In the genomic region with DNA sequence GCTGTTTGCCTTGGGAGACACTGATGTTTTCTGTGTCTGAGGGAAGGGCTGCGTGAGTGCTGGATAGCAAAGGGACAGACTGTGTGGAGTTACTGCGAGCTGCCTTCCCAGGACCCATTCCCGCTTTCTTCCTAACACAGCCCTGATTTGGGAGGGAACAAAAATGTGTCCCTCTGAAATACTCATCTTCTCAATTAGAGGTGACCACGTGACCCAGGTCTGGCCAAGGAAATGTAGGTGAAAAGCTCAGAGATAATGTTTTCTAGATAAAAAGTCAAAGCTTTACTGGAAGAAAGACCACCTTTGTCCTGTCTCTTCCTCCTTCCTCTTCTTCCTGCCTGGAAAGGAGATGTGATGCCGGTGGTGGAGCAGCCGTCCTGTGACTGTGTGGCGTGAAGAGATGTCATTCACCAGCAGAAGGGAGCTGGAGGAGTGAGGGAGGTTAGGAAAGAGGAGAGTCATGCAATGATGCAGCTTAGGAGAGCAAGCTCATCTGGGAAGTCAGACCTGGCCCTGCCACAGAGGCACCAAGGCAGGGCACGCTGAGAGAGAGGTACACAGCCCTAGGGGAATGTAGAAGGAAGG, we compare ENCODE assay signal across 22 cellular contexts.
"Had no signal": no experiment of that assay in that cellular context is flagged by ENCODE, and none has a peak within 500 bp of the region (broad histone marks: within the 10 kb centered on the region; RNA-seq: fewer than 3 reads in every experiment).

No MANE protein-coding gene starts in this region.

- H3K36me3 Mint-ChIP-seq: brain, T-cell had no signal

- H3K27me3 ChIP-seq: ascending aorta, dorsolateral prefrontal cortex, gastrocnemius medialis, left lung, pancreas, right atrium auricular region, tibial nerve had no signal

- DNase-seq: activated CD4-positive, alpha-beta T cell treated with anti-CD3 and anti-CD28 coated beads for 36 hours; activated CD4-positive, CD25-positive, alpha-beta regulatory T cell; activated CD8-positive, alpha-beta memory T cell treated with anti-CD3 and anti-CD28 coated beads for 24 hours; activated gamma-delta T cell; activated naive CD4-positive, alpha-beta T cell treated with anti-CD3 and anti-CD28 coated beads, Interleukin-2, amount 50 U/mL, for 16 hours; dorsolateral prefrontal cortex; effector memory CD4-positive, alpha-beta T cell; erythroblast; gastrocnemius medialis; glutamatergic neuron; mucosa of descending colon; nephron progenitor cell; pancreas; stimulated activated naive CD4-positive, alpha-beta T cell treated with Interleukin-2 at 50 U/mL for 16 hours; T-cell had no signal

- H3K4me3 Mint-ChIP-seq: activated CD4-positive, alpha-beta T cell treated with anti-CD3 and anti-CD28 coated beads for 36 hours; brain; nephron progenitor cell; T-cell had no signal

- H3K27ac ChIP-seq: ascending aorta, coronary artery, dorsolateral prefrontal cortex, gastrocnemius medialis, left lung, pancreas, prostate gland, right atrium auricular region, tibial nerve had no signal

- H3K4me3 ChIP-seq: ascending aorta, coronary artery, dorsolateral prefrontal cortex, gastrocnemius medialis, left lung, mucosa of descending colon, pancreas, prostate gland, right atrium auricular region, tibial nerve had no signal

- H3K27me3 Mint-ChIP-seq: brain, T-cell had no signal

- ATAC-seq: activated CD4-positive, alpha-beta T cell treated with anti-CD3 and anti-CD28 coated beads for 36 hours; gastrocnemius medialis; left lung; mucosa of descending colon; pancreas; T-cell had no signal

- H3K9me3 ChIP-seq: ascending aorta, gastrocnemius medialis, left lung, mucosa of descending colon, pancreas, prostate gland, right atrium auricular region, tibial nerve had no signal

- H3K4me1 ChIP-seq: ascending aorta, gastrocnemius medialis, pancreas, prostate gland had no signal

- H3K27ac Mint-ChIP-seq: activated CD4-positive, alpha-beta T cell treated with anti-CD3 and anti-CD28 coated beads for 36 hours; brain; nephron progenitor cell; T-cell had no signal

- H3K9me3 Mint-ChIP-seq: nephron progenitor cell, T-cell had no signal

- H3K36me3 ChIP-seq: ascending aorta, gastrocnemius medialis, left lung, pancreas, prostate gland, right atrium auricular region, tibial nerve had no signal
